In genomic region chr17:79142375-79142774, GRCh38 we compare ENCODE assay signal across 31 cellular contexts.
"Had no signal": no experiment of that assay in that cellular context is flagged by ENCODE, and none has a peak within 500 bp of the region (broad histone marks: within the 10 kb centered on the region; RNA-seq: fewer than 3 reads in every experiment).

No MANE protein-coding gene starts in this region.

- ATAC-seq: activated CD4-positive, CD25-positive, alpha-beta regulatory T cell treated with anti-CD3 and anti-CD28 coated beads, Interleukin-2, amount 50 U/mL, for 24 hours; activated CD8-positive, alpha-beta T cell treated with anti-CD3 and anti-CD28 coated beads for 36 hours; activated T-cell treated with anti-CD3 and anti-CD28 coated beads, Interleukin-2, amount 50 U/mL, for 4 hours; activated T-helper 17 cell treated with anti-CD3 and anti-CD28 coated beads, Interleukin-2, amount 50 U/mL, for 72 hours; effector memory CD8-positive, alpha-beta T cell; foreskin keratinocyte; gastrocnemius medialis; heart left ventricle had no signal

- H3K4me3 Mint-ChIP-seq: activated B cell treated with CpG ODN at 0.5 μM for 24 hours; activated CD8-positive, alpha-beta T cell treated with anti-CD3 and anti-CD28 coated beads for 36 hours; activated naive CD8-positive, alpha-beta T cell; activated T-cell treated with anti-CD3 and anti-CD28 coated beads, Interleukin-2, amount 50 U/mL, for 4 hours; activated T-helper 17 cell treated with anti-CD3 and anti-CD28 coated beads, Interleukin-2, amount 50 U/mL, for 72 hours; central memory CD8-positive, alpha-beta T cell; dendritic cell treated with granulocyte-macrophage colony-stimulating factor and Interleukin-4, amounts not matched to agents 40 ng/mL and 50 ng/mL, for 4 days; effector memory CD8-positive, alpha-beta T cell; T-helper 2 cell treated with Interferon-gamma antibody and Interleukin-4, amounts not matched to agents 5 μg/mL and 100 μg/mL, for 36 hours had no signal

- H3K36me3 Mint-ChIP-seq: activated naive CD8-positive, alpha-beta T cell had no signal

- DNase-seq: activated B cell treated with CpG ODN at 0.5 μM for 24 hours; activated CD4-positive, alpha-beta T cell treated with anti-CD3 and anti-CD28 coated beads for 48 hours; activated CD4-positive, alpha-beta T cell treated with anti-CD3 and anti-CD28 coated beads, Interleukin-2, amount 50 U/mL, for 1 hour; activated CD4-positive, alpha-beta T cell treated with anti-CD3 and anti-CD28 coated beads, Interleukin-2, amount 50 U/mL, for 48 hours; activated CD8-positive, alpha-beta memory T cell treated with anti-CD3 and anti-CD28 coated beads for 24 hours; activated CD8-positive, alpha-beta T cell treated with anti-CD3 and anti-CD28 coated beads for 36 hours; activated effector memory CD4-positive, alpha-beta T cell treated with Interleukin-2 at 50 U/mL for 16 hours; activated gamma-delta T cell treated with Interleukin-2 at 50 U/mL for 16 hours; activated naive CD4-positive, alpha-beta T cell treated with anti-CD3 and anti-CD28 coated beads, Interleukin-2, amount 50 U/mL, for 16 hours; activated naive CD4-positive, alpha-beta T cell treated with Interleukin-2 at 50 U/mL for 16 hours; activated T-cell treated with anti-CD3 and anti-CD28 coated beads, Interleukin-2, amount 50 U/mL, for 4 hours; amniotic stem cell; anterior cingulate cortex; brain microvascular endothelial cell; effector CD4-positive, alpha-beta T cell; effector memory CD8-positive, alpha-beta T cell; erythroblast; foreskin keratinocyte; gastrocnemius medialis; glutamatergic neuron; heart left ventricle; T1000; WERI-Rb-1 had no signal

- H3K27ac ChIP-seq: brain microvascular endothelial cell, coronary artery, esophagus muscularis mucosa, foreskin keratinocyte, gastrocnemius medialis, heart left ventricle, WERI-Rb-1 had no signal

- H3K4me1 ChIP-seq: foreskin keratinocyte, gastrocnemius medialis had no signal

- H3K36me3 ChIP-seq: brain microvascular endothelial cell, esophagus muscularis mucosa, gastrocnemius medialis, heart left ventricle had no signal

- H3K27ac Mint-ChIP-seq: activated B cell treated with CpG ODN at 0.5 μM for 24 hours; activated CD8-positive, alpha-beta T cell treated with anti-CD3 and anti-CD28 coated beads for 36 hours; activated naive CD8-positive, alpha-beta T cell; activated T-helper 17 cell treated with anti-CD3 and anti-CD28 coated beads, Interleukin-2, amount 50 U/mL, for 72 hours; dendritic cell treated with granulocyte-macrophage colony-stimulating factor and Interleukin-4, amounts not matched to agents 40 ng/mL and 50 ng/mL, for 4 days; effector memory CD8-positive, alpha-beta T cell; T-helper 2 cell treated with Interferon-gamma antibody and Interleukin-4, amounts not matched to agents 5 μg/mL and 100 μg/mL, for 36 hours had no signal

- H3K9me3 ChIP-seq: esophagus muscularis mucosa, gastrocnemius medialis, heart left ventricle had no signal

- H3K4me1 Mint-ChIP-seq: activated B cell treated with CpG ODN at 0.5 μM for 24 hours; activated T-helper 17 cell treated with anti-CD3 and anti-CD28 coated beads, Interleukin-2, amount 50 U/mL, for 72 hours; central memory CD8-positive, alpha-beta T cell had no signal

- H3K9me3 Mint-ChIP-seq: activated B cell treated with CpG ODN at 0.5 μM for 24 hours; activated CD8-positive, alpha-beta T cell treated with anti-CD3 and anti-CD28 coated beads for 36 hours; activated T-cell treated with anti-CD3 and anti-CD28 coated beads, Interleukin-2, amount 50 U/mL, for 4 hours; activated T-helper 17 cell treated with anti-CD3 and anti-CD28 coated beads, Interleukin-2, amount 50 U/mL, for 72 hours; central memory CD8-positive, alpha-beta T cell; T-helper 2 cell treated with Interferon-gamma antibody and Interleukin-4, amounts not matched to agents 5 μg/mL and 100 μg/mL, for 36 hours had no signal

- H3K4me3 ChIP-seq: coronary artery, esophagus muscularis mucosa, gastrocnemius medialis, heart left ventricle had no signal
